In genomic region chr2:71577209-71577608, GRCh38 we compare ENCODE assay signal across 2 cellular contexts.
TF ChIP-seq lines count a peak whose summit lies in the region.

No MANE protein-coding gene starts in this region.

TF ChIP-seq in HepG2, 621 proteins besides CTCF, POLR2A, EP300 and RAD21 (continues in another document):
- TF ChIP-seq ZMAT5 (CRISPR knock-in tag; IDR thresholded peaks at IDR 0.05; ENCODE audit: borderline replicate concordance, low read depth), result no peak
- no peak for TF ChIP-seq POLR2G (IDR thresholded peaks at IDR 0.05; ENCODE audit: low read depth, low read length)
- TF ChIP-seq ZNF607 (CRISPR knock-in tag; IDR thresholded peaks at IDR 0.05; ENCODE audit: borderline replicate concordance), result no peak
- TF ChIP-seq, protein P1, sequence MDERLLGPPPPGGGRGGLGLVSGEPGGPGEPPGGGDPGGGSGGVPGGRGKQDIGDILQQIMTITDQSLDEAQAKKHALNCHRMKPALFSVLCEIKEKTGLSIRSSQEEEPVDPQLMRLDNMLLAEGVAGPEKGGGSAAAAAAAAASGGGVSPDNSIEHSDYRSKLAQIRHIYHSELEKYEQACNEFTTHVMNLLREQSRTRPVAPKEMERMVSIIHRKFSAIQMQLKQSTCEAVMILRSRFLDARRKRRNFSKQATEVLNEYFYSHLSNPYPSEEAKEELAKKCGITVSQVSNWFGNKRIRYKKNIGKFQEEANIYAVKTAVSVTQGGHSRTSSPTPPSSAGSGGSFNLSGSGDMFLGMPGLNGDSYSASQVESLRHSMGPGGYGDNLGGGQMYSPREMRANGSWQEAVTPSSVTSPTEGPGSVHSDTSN (CRISPR knock-in tag; IDR thresholded peaks at IDR 0.05), result no peak
- TF ChIP-seq TBP (CRISPR knock-in tag; IDR thresholded peaks at IDR 0.05), result no peak
- TF ChIP-seq PLRG1 (conservative IDR thresholded peaks at IDR 0.05), result 0 out of 2 replicates have a peak, but pooled peaks have one; percentile 38
- no peak for TF ChIP-seq CENPT (CRISPR knock-in tag; IDR thresholded peaks at IDR 0.05; ENCODE audit: low read depth)
- 0 out of 2 replicates have a peak, but pooled peaks have one; percentile 28 for TF ChIP-seq NFRKB (IDR thresholded peaks at IDR 0.05)
- TF ChIP-seq, protein P2, sequence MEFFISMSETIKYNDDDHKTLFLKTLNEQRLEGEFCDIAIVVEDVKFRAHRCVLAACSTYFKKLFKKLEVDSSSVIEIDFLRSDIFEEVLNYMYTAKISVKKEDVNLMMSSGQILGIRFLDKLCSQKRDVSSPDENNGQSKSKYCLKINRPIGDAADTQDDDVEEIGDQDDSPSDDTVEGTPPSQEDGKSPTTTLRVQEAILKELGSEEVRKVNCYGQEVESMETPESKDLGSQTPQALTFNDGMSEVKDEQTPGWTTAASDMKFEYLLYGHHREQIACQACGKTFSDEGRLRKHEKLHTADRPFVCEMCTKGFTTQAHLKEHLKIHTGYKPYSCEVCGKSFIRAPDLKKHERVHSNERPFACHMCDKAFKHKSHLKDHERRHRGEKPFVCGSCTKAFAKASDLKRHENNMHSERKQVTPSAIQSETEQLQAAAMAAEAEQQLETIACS (CRISPR knock-in tag; IDR thresholded peaks at IDR 0.05), result no peak
- TF ChIP-seq, protein P3, sequence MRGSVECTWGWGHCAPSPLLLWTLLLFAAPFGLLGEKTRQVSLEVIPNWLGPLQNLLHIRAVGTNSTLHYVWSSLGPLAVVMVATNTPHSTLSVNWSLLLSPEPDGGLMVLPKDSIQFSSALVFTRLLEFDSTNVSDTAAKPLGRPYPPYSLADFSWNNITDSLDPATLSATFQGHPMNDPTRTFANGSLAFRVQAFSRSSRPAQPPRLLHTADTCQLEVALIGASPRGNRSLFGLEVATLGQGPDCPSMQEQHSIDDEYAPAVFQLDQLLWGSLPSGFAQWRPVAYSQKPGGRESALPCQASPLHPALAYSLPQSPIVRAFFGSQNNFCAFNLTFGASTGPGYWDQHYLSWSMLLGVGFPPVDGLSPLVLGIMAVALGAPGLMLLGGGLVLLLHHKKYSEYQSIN (CRISPR knock-in tag; IDR thresholded peaks at IDR 0.05; ENCODE audit: borderline replicate concordance), result no peak
- TF ChIP-seq MAFK (conservative IDR thresholded peaks at IDR 0.05 in 1 of 2, IDR thresholded peaks at IDR 0.05 in 1 of 2; ENCODE audit: low read length in 2 of 2), result no peak
- TF ChIP-seq SP5 (CRISPR knock-in tag; IDR thresholded peaks at IDR 0.05; ENCODE audit: borderline replicate concordance, low read depth), result no peak
- no peak for TF ChIP-seq IRF2 (CRISPR knock-in tag; IDR thresholded peaks at IDR 0.05)
- TF ChIP-seq ZNF383 (CRISPR knock-in tag; IDR thresholded peaks at IDR 0.05; ENCODE audit: borderline replicate concordance), result no peak
- TF ChIP-seq TBL1XR1 (IDR thresholded peaks at IDR 0.05; ENCODE audit: borderline replicate concordance, low read length, partially characterized antibody), result no peak
- TF ChIP-seq, protein P4, sequence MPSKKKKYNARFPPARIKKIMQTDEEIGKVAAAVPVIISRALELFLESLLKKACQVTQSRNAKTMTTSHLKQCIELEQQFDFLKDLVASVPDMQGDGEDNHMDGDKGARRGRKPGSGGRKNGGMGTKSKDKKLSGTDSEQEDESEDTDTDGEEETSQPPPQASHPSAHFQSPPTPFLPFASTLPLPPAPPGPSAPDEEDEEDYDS (CRISPR knock-in tag; IDR thresholded peaks at IDR 0.05), result no peak
- TF ChIP-seq ELK4 (CRISPR knock-in tag; IDR thresholded peaks at IDR 0.05; ENCODE audit: borderline replicate concordance), result no peak
- TF ChIP-seq ARID5B (CRISPR knock-in tag; IDR thresholded peaks at IDR 0.05), result no peak
- no peak for TF ChIP-seq ZNF260 (CRISPR knock-in tag; IDR thresholded peaks at IDR 0.05; ENCODE audit: borderline replicate concordance, low read depth)
- TF ChIP-seq SYNCRIP (IDR thresholded peaks at IDR 0.05; ENCODE audit: insufficient read depth, low read depth, low read length), result no peak
- TF ChIP-seq EHMT2 (IDR thresholded peaks at IDR 0.05; ENCODE audit: borderline replicate concordance, low read depth, low read length), result no peak

TF ChIP-seq in H1, 55 proteins besides CTCF, POLR2A, EP300 and RAD21:
- TF ChIP-seq EZH2 (IDR thresholded peaks at IDR 0.05; ENCODE audit: low read depth, low read length, severe bottlenecking) (no peak), HDAC2 (IDR thresholded peaks at IDR 0.05; ENCODE audit: borderline replicate concordance in 1 of 2, low read depth in 2 of 2, low read length in 2 of 2) (no peak), JUND (IDR thresholded peaks at IDR 0.05; ENCODE audit: low read length) (no peak), BACH1 (IDR thresholded peaks at IDR 0.05; ENCODE audit: low read length) (no peak), CBX5 (IDR thresholded peaks at IDR 0.05; ENCODE audit: low read depth, low read length) (no peak), BRCA1 (IDR thresholded peaks at IDR 0.05; ENCODE audit: low read depth, low read length) (no peak), TCF12 (IDR thresholded peaks at IDR 0.05; ENCODE audit: low read depth, low read length) (no peak), CREB1 (IDR thresholded peaks at IDR 0.05) (no peak), RFX5 (IDR thresholded peaks at IDR 0.05; ENCODE audit: borderline replicate concordance, low read depth, low read length) (no peak)
- TF ChIP-seq, protein P5, sequence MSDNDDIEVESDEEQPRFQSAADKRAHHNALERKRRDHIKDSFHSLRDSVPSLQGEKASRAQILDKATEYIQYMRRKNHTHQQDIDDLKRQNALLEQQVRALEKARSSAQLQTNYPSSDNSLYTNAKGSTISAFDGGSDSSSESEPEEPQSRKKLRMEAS (IDR thresholded peaks at IDR 0.05), result no peak
TF ChIP-seq in H1: peak in this region for 0.
